Comparison of ENCODE assay signal across 1 cellular context in genomic region chr5:172860520-172861443, GRCh38.
TF ChIP-seq lines count a peak whose summit lies in the region.

No MANE protein-coding gene starts in this region.

TF ChIP-seq in SK-N-SH treated with all-trans-retinoic acid at 6 μM for 48 hours, 23 proteins besides CTCF, POLR2A, EP300 and RAD21 (continued from another document):
- TF ChIP-seq ARNTL (CRISPR knock-in tag; IDR thresholded peaks at IDR 0.05; ENCODE audit: borderline replicate concordance, low read depth) (no peak), OSR1 (CRISPR knock-in tag; IDR thresholded peaks at IDR 0.05) (no peak), POU6F1 (CRISPR knock-in tag; IDR thresholded peaks at IDR 0.05; ENCODE audit: borderline replicate concordance, low read depth) (no peak)
